In genomic region chr2:64202206-64202864, GRCh38 we compare ENCODE assay signal across 12 cellular contexts. TPM values are rescaled to one million over a fixed set of nuclear protein-coding genes. Genes with fewer than 3 reads are reported as not detected.
DNase-seq lines count a peak whose midpoint lies in the region; TF ChIP-seq lines count a peak whose summit lies in the region.
"Had no signal": no experiment of that assay in that cellular context is flagged by ENCODE, and none has a peak within 500 bp of the region (broad histone marks: within the 10 kb centered on the region; RNA-seq: fewer than 3 reads in every experiment).

No MANE protein-coding gene starts in this region.

- no peak for DNase-seq in activated naive CD4-positive, alpha-beta T cell treated with anti-CD3 and anti-CD28 coated beads, Interleukin-2, amount 10 ng/mL, durations not matched to agents 7 days and 5 days
- DNase-seq in astrocyte of the spinal cord (ENCODE audit: low read depth, low spot score) (peak; percentile 33), right atrium auricular region (ENCODE audit: low spot score) (no peak), type B pancreatic cell (ENCODE audit: extremely low spot score, unreplicated experiment) (no peak), NCI-H2227 treated with DMSO at 0.1 percent for 48 hours (lab: John Stamatoyannopoulos, UW) (no peak), NCI-H146 treated with DMSO at 0.1 percent for 48 hours (lab: John Stamatoyannopoulos, UW; ENCODE audit: unreplicated experiment) (no peak), anterior cingulate cortex (lab: John Stamatoyannopoulos, UW) (no peak)
- DNase-seq: T-helper 9 cell had no signal

- peaks cover 9% of the 10 kb centered on the region for H3K9me3 Mint-ChIP-seq in activated naive CD4-positive, alpha-beta T cell treated with anti-CD3 and anti-CD28 coated beads, Interleukin-2, amount 50 U/mL, for 24 hours
- peaks cover 6% of the 10 kb centered on the region for H3K9me3 Mint-ChIP-seq in activated naive CD4-positive, alpha-beta T cell treated with anti-CD3 and anti-CD28 coated beads, Interleukin-2, amount 10 ng/mL, durations not matched to agents 7 days and 5 days
- peaks cover 5% of the 10 kb centered on the region for H3K9me3 Mint-ChIP-seq in type B pancreatic cell
- H3K9me3 Mint-ChIP-seq: dendritic cell treated with granulocyte-macrophage colony-stimulating factor and Interleukin-4, amounts not matched to agents 40 ng/mL and 50 ng/mL, for 4 days; stimulated activated effector memory CD8-positive, alpha-beta T cell treated with anti-CD3 and anti-CD28 coated beads, Interleukin-12 subunit alpha, Interleukin-12 subunit beta, amount 100 ng/mL, for 72 hours had no signal

- H3K4me3 ChIP-seq in astrocyte of the spinal cord (ENCODE audit: low read depth, low read length) (no peak overlapping the region), right atrium auricular region (no peak overlapping the region)

- H3K27me3 Mint-ChIP-seq in activated naive CD4-positive, alpha-beta T cell treated with anti-CD3 and anti-CD28 coated beads, Interleukin-2, amount 50 U/mL, for 24 hours = no peaks in the 10 kb centered on the region
- no peaks in the 10 kb centered on the region for H3K27me3 Mint-ChIP-seq in activated naive CD4-positive, alpha-beta T cell treated with anti-CD3 and anti-CD28 coated beads, Interleukin-2, amount 10 ng/mL, durations not matched to agents 7 days and 5 days
- H3K27me3 Mint-ChIP-seq in type B pancreatic cell = no peaks in the 10 kb centered on the region
- H3K27me3 Mint-ChIP-seq: dendritic cell treated with granulocyte-macrophage colony-stimulating factor and Interleukin-4, amounts not matched to agents 40 ng/mL and 50 ng/mL, for 4 days had no signal

- no peaks in the 10 kb centered on the region for H3K27me3 ChIP-seq in right atrium auricular region
- H3K27me3 ChIP-seq: neutrophil had no signal

- H3K4me1 Mint-ChIP-seq in activated naive CD4-positive, alpha-beta T cell treated with anti-CD3 and anti-CD28 coated beads, Interleukin-2, amount 50 U/mL, for 24 hours = peaks cover 82% of the 10 kb centered on the region
- peaks cover 70% of the 10 kb centered on the region for H3K4me1 Mint-ChIP-seq in activated naive CD4-positive, alpha-beta T cell treated with anti-CD3 and anti-CD28 coated beads, Interleukin-2, amount 10 ng/mL, durations not matched to agents 7 days and 5 days
- H3K4me1 Mint-ChIP-seq in type B pancreatic cell (ENCODE audit: unreplicated experiment) = peaks cover 38% of the 10 kb centered on the region

- peaks cover 5% of the 10 kb centered on the region for H3K36me3 Mint-ChIP-seq in activated naive CD4-positive, alpha-beta T cell treated with anti-CD3 and anti-CD28 coated beads, Interleukin-2, amount 50 U/mL, for 24 hours
- H3K36me3 Mint-ChIP-seq in activated naive CD4-positive, alpha-beta T cell treated with anti-CD3 and anti-CD28 coated beads, Interleukin-2, amount 10 ng/mL, durations not matched to agents 7 days and 5 days = peaks cover 7% of the 10 kb centered on the region
- peaks cover 4% of the 10 kb centered on the region for H3K36me3 Mint-ChIP-seq in type B pancreatic cell

- no peak for TF ChIP-seq CTCF in astrocyte of the spinal cord (IDR thresholded peaks at IDR 0.05; ENCODE audit: low read depth, low read length)
- no peak for TF ChIP-seq CTCF in right atrium auricular region (IDR thresholded peaks at IDR 0.05)
- TF ChIP-seq CTCF in type B pancreatic cell (conservative IDR thresholded peaks at IDR 0.05) = no peak

- peak overlapping the region; percentile 5 for H3K4me3 Mint-ChIP-seq in activated naive CD4-positive, alpha-beta T cell treated with anti-CD3 and anti-CD28 coated beads, Interleukin-2, amount 50 U/mL, for 24 hours
- H3K4me3 Mint-ChIP-seq in activated naive CD4-positive, alpha-beta T cell treated with anti-CD3 and anti-CD28 coated beads, Interleukin-2, amount 10 ng/mL, durations not matched to agents 7 days and 5 days = no peak overlapping the region
- peak overlapping the region; percentile 39 for H3K4me3 Mint-ChIP-seq in type B pancreatic cell
- H3K4me3 Mint-ChIP-seq: dendritic cell treated with granulocyte-macrophage colony-stimulating factor and Interleukin-4, amounts not matched to agents 40 ng/mL and 50 ng/mL, for 4 days had no signal

- H3K27ac ChIP-seq in right atrium auricular region = peak overlapping the region; percentile 74 to 80

- CTCF ChIA-PET in activated naive CD4-positive, alpha-beta T cell treated with anti-CD3 and anti-CD28 coated beads, Interleukin-2, amount 10 ng/mL, durations not matched to agents 7 days and 5 days (lab: Charles Lee) = interaction anchor here (2.1 kb wide), 1 partner anchor 126 kb away, joined by 5 read pairs; no protein-coding TSS in a partner anchor

- H3K27ac Mint-ChIP-seq in activated naive CD4-positive, alpha-beta T cell treated with anti-CD3 and anti-CD28 coated beads, Interleukin-2, amount 50 U/mL, for 24 hours = peak overlapping the region; percentile 89
- no peak overlapping the region for H3K27ac Mint-ChIP-seq in activated naive CD4-positive, alpha-beta T cell treated with anti-CD3 and anti-CD28 coated beads, Interleukin-2, amount 10 ng/mL, durations not matched to agents 7 days and 5 days
- H3K27ac Mint-ChIP-seq in type B pancreatic cell = peak overlapping the region; percentile 99
- H3K27ac Mint-ChIP-seq: dendritic cell treated with granulocyte-macrophage colony-stimulating factor and Interleukin-4, amounts not matched to agents 40 ng/mL and 50 ng/mL, for 4 days; stimulated activated effector memory CD8-positive, alpha-beta T cell treated with anti-CD3 and anti-CD28 coated beads, Interleukin-12 subunit alpha, Interleukin-12 subunit beta, amount 100 ng/mL, for 72 hours had no signal

- peaks cover 0 to 34% of the 10 kb centered on the region in 2 donors for H3K4me1 ChIP-seq in right atrium auricular region

- in situ Hi-C loops in astrocyte of the spinal cord (cut with HindIII; ENCODE audit: low sequenced_read_pairs) = no loop called here

- no peaks in the 10 kb centered on the region for H3K36me3 ChIP-seq in right atrium auricular region
- H3K36me3 ChIP-seq: neutrophil had no signal

- H3K9me3 ChIP-seq in right atrium auricular region = no peaks in the 10 kb centered on the region
- H3K9me3 ChIP-seq: neutrophil had no signal

RNA-seq across cellular contexts. Expression of gene PELI1, which starts 58.1 kb away (rescaled TPM):
- total RNA-seq in right atrium auricular region (10 to 100 TPM; 10.3 to 10.9 TPM), type B pancreatic cell (ENCODE audit: low replicate concordance) (57.5 and 58.2 TPM in 2 replicates)
